ENCODE assay signal across 8 cellular contexts in the genomic region with DNA sequence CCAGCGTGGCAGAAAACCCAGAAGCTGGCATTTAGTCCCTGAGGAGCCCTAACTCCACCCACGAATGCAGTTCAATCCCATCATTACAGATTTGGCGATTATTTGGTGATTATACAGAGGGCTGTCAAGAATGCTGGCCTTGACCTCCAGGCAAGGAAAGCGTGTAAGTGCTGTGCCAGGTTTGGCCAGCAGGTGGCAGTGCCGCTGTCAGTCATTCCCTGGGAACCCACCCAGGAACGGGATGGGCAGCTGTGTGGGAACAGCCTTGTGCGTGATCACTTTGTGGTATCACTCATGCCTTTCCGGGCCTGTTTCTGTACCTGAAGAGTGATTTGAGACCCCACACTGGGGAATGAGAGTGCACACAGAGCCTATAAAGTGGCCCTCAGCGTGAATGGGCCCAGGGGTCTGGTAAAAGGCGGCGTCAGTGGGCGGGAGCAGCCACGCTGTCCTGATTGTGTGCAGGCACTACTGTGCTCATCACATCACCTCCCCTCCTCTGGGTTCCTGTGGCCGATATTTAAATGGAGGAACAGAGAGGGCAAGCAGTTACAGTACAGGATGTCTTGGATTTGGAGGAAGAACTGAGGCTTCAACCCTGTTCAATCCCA.
DNase-seq lines count a peak whose midpoint lies in the region; ATAC-seq and TF ChIP-seq lines count a peak whose summit lies in the region.

No MANE protein-coding gene starts in this region.

- TF ChIP-seq CTCF in OCI-LY3 (IDR thresholded peaks at IDR 0.05; ENCODE audit: low read depth, low read length) (peak; percentile 93), fibroblast of the aortic adventitia (IDR thresholded peaks at IDR 0.05; ENCODE audit: insufficient read depth, low read length) (peak; percentile 95), type B pancreatic cell (conservative IDR thresholded peaks at IDR 0.05) (peak; percentile 98)

- peaks cover 30% of the 10 kb centered on the region for H3K27me3 ChIP-seq in OCI-LY3 (ENCODE audit: low read depth, low read length)

- H3K4me2 ChIP-seq in OCI-LY3 (ENCODE audit: low read length): no peak overlapping the region

- no peaks in the 10 kb centered on the region for H3K36me3 Mint-ChIP-seq in activated T-helper 17 cell treated with anti-CD3 and anti-CD28 coated beads, Interleukin-2, amount 50 U/mL, for 72 hours (ENCODE audit: low read depth)
- H3K36me3 Mint-ChIP-seq in type B pancreatic cell: peaks cover 3% of the 10 kb centered on the region

- no peaks in the 10 kb centered on the region for H3K4me1 Mint-ChIP-seq in activated T-helper 17 cell treated with anti-CD3 and anti-CD28 coated beads, Interleukin-2, amount 50 U/mL, for 72 hours
- H3K4me1 Mint-ChIP-seq in type B pancreatic cell (ENCODE audit: unreplicated experiment): no peaks in the 10 kb centered on the region

- H3K9me3 ChIP-seq in OCI-LY3 (ENCODE audit: insufficient read depth, low read length): no peaks in the 10 kb centered on the region

- H3K4me3 Mint-ChIP-seq in activated T-helper 17 cell treated with anti-CD3 and anti-CD28 coated beads, Interleukin-2, amount 50 U/mL, for 72 hours: no peak overlapping the region
- no peak overlapping the region for H3K4me3 Mint-ChIP-seq in type B pancreatic cell

- no peaks in the 10 kb centered on the region for H4K20me1 ChIP-seq in OCI-LY3 (ENCODE audit: insufficient read depth, low read length)

- H3K4me1 ChIP-seq in OCI-LY3 (ENCODE audit: low read length): peaks cover 4% of the 10 kb centered on the region; the same call in 1 of the 2 replicates

- H3K79me2 ChIP-seq in OCI-LY3 (ENCODE audit: low read length): no peaks in the 10 kb centered on the region

- no peaks in the 10 kb centered on the region for H3K9me3 Mint-ChIP-seq in activated T-helper 17 cell treated with anti-CD3 and anti-CD28 coated beads, Interleukin-2, amount 50 U/mL, for 72 hours
- H3K9me3 Mint-ChIP-seq in type B pancreatic cell: no peaks in the 10 kb centered on the region

- H2AFZ ChIP-seq in OCI-LY3 (ENCODE audit: low read depth, low read length): no peak overlapping the region

- no peak overlapping the region for H3K9ac ChIP-seq in OCI-LY3 (ENCODE audit: low read length)

- H3K27me3 Mint-ChIP-seq in activated T-helper 17 cell treated with anti-CD3 and anti-CD28 coated beads, Interleukin-2, amount 50 U/mL, for 72 hours: peaks cover 18% of the 10 kb centered on the region
- no peaks in the 10 kb centered on the region for H3K27me3 Mint-ChIP-seq in type B pancreatic cell

- DNase-seq in NCI-H82 (lab: John Stamatoyannopoulos, UW) (peak; percentile 73), NCI-H82 treated with DMSO at 0.1 percent for 48 hours (lab: John Stamatoyannopoulos, UW; ENCODE audit: unreplicated experiment) (no peak), fibroblast of the aortic adventitia (ENCODE audit: low read depth) (peak; percentile 73), occipital lobe (lab: John Stamatoyannopoulos, UW) (peak; percentile 12), type B pancreatic cell (ENCODE audit: extremely low spot score, unreplicated experiment) (peak; percentile 84)

- H3K4me3 ChIP-seq in OCI-LY3 (ENCODE audit: low read length) (no peak overlapping the region), fibroblast of the aortic adventitia (ENCODE audit: low read depth, low read length) (no peak overlapping the region)

- H3K27ac ChIP-seq in OCI-LY3 (ENCODE audit: low read length): no peak overlapping the region

- peak; percentile 52 for ATAC-seq in activated T-helper 17 cell treated with anti-CD3 and anti-CD28 coated beads, Interleukin-2, amount 50 U/mL, for 72 hours (replicated peaks)
- no peak for ATAC-seq in HG02970 (IDR thresholded peaks at IDR 0.05; ENCODE audit: low FRiP score, unreplicated experiment)

- H3K27ac Mint-ChIP-seq in activated T-helper 17 cell treated with anti-CD3 and anti-CD28 coated beads, Interleukin-2, amount 50 U/mL, for 72 hours: no peak overlapping the region
- no peak overlapping the region for H3K27ac Mint-ChIP-seq in type B pancreatic cell

- no peaks in the 10 kb centered on the region for H3K36me3 ChIP-seq in OCI-LY3 (replicated peaks; ENCODE audit: low read depth, low read length)
